ENCODE assay signal across 8 cellular contexts in the genomic region with DNA sequence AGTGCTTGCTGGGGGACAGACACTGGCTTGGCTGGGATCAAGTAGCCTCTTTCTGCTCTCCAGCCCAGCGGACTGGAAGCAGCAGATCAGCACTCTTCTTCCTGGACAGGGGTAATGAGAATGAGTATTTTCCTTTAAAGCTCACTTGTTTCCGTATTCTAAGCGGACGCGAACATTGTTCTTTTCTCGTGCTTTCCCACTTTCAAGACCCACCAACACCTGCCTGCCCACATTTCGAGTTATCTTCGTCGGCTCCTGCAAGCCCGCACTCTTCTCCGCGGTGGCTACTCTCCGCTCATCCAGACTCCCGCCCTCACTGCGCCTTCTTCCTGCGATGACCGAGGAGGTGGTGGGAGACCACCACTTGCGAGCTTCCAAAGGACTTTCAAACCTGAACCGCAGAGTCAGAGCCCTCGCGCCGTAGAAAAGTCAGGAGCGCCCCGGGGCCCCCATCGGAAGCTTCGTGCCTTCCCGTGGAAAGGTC. TPM values are rescaled to one million over a fixed set of nuclear protein-coding genes. Genes with fewer than 3 reads are reported as not detected.
DNase-seq lines count a peak whose midpoint lies in the region; ATAC-seq and TF ChIP-seq lines count a peak whose summit lies in the region.

No MANE protein-coding gene starts in this region.

- H3K9me3 ChIP-seq in MG63 (no peaks in the 10 kb centered on the region), tibial artery (no peaks in the 10 kb centered on the region)

- TF ChIP-seq CTCF in WTC11 (IDR thresholded peaks at IDR 0.05) (no peak), mesothelial cell of epicardium (IDR thresholded peaks at IDR 0.05; ENCODE audit: unreplicated experiment) (no peak), tibial artery (IDR thresholded peaks at IDR 0.05) (no peak)

- no peak for TF ChIP-seq POLR2A in erythroblast (IDR thresholded peaks at IDR 0.05; ENCODE audit: low read length)

- H3K9me3 Mint-ChIP-seq in WTC11 (no peaks in the 10 kb centered on the region), mesothelial cell of epicardium (no peaks in the 10 kb centered on the region)

- H3K4me1 ChIP-seq in tibial artery = peaks cover 0 to 38% (median 17%) of the 10 kb centered on the region in 4 donors

- H3K27me3 Mint-ChIP-seq in WTC11 (ENCODE audit: low read depth) (peaks cover 44% of the 10 kb centered on the region), mesothelial cell of epicardium (ENCODE audit: low read depth) (peaks cover 43% of the 10 kb centered on the region)

- H3K36me3 ChIP-seq in MG63 (no peaks in the 10 kb centered on the region), tibial artery (no peaks in the 10 kb centered on the region)

- peaks cover 31% of the 10 kb centered on the region for H3K4me1 Mint-ChIP-seq in WTC11
- H3K4me1 Mint-ChIP-seq in mesothelial cell of epicardium = peaks cover 25% of the 10 kb centered on the region

- peak overlapping the region; percentile 60 for H3K4me3 ChIP-seq in MG63
- H3K4me3 ChIP-seq in tibial artery = peak overlapping the region; percentile 75 to 83

- H3K27ac ChIP-seq in tibial artery = peak overlapping the region; percentile 95 to 98

- intact Hi-C loops in tibial artery (cut with DNase I; ENCODE audit: low total_unique reads) = no loop called here

- H3K4me3 Mint-ChIP-seq in WTC11 (peak overlapping the region; percentile 88), mesothelial cell of epicardium (peak overlapping the region; percentile 84)

- DNase-seq in DMS 273 (lab: John Stamatoyannopoulos, UW; ENCODE audit: unreplicated experiment) = peak; percentile 78
- no peak for DNase-seq in DMS 273 treated with DMSO at 0.1 percent for 48 hours (lab: John Stamatoyannopoulos, UW)
- DNase-seq in MG63 = peak; percentile 23
- peak; percentile 31 for DNase-seq in WTC11 (ENCODE audit: low spot score)
- peak; percentile 60 to 73 for DNase-seq in erythroblast (lab: John Stamatoyannopoulos, UW)
- DNase-seq in mesothelial cell of epicardium (ENCODE audit: low spot score in 2 of 2, unreplicated experiment in 2 of 2) = peak; percentile 21 to 55
- DNase-seq in tibial artery = peak in 1 of 2 donors; percentile 34
- DNase-seq in stimulated activated CD4-positive, alpha-beta T cell treated with anti-CD3 and anti-CD28 coated beads, Interleukin-1b, Interleukin-23, amount 100 ng/mL, for 48 hours = no peak

- POLR2A ChIA-PET in WTC11 (lab: Charles Lee) = interaction anchor here (0.5 to 1.5 kb wide), 4 partner anchors 8 to 304 kb away, joined by 3 to 4 read pairs (median 4); no protein-coding TSS in a partner anchor

- CTCF ChIA-PET in WTC11 (lab: Charles Lee) = interaction anchor here (1.0 kb wide), 1 partner anchor 165 kb away, joined by 4 read pairs; no protein-coding TSS in a partner anchor

- H3K36me3 Mint-ChIP-seq in WTC11 (no peaks in the 10 kb centered on the region), mesothelial cell of epicardium (no peaks in the 10 kb centered on the region)

- no peak overlapping the region for H3K27ac Mint-ChIP-seq in WTC11
- H3K27ac Mint-ChIP-seq in mesothelial cell of epicardium = peak overlapping the region; percentile 78

- peak; percentile 8 for ATAC-seq in WTC11

- H3K27me3 ChIP-seq in MG63 (peaks cover 12% of the 10 kb centered on the region), tibial artery (no peaks in the 10 kb centered on the region)

TF ChIP-seq in WTC11, 78 proteins besides CTCF, POLR2A, EP300 and RAD21:
- TF ChIP-seq CBFB (CRISPR knock-in tag; IDR thresholded peaks at IDR 0.05; ENCODE audit: low read depth) (0 out of 2 replicates have a peak, but pooled peaks have one; percentile 56), ZNF423 (CRISPR knock-in tag; IDR thresholded peaks at IDR 0.05) (peak; percentile 24; the same call in 1 of the 2 replicates), MYBL2 (CRISPR knock-in tag; IDR thresholded peaks at IDR 0.05) (no peak), ZNF317 (CRISPR knock-in tag; IDR thresholded peaks at IDR 0.05; ENCODE audit: borderline replicate concordance, low read depth) (no peak), ZNF138 (CRISPR knock-in tag; conservative IDR thresholded peaks at IDR 0.05) (no peak), SMAD3 (CRISPR knock-in tag; IDR thresholded peaks at IDR 0.05; ENCODE audit: borderline replicate concordance) (peak; percentile 16; the same call in 1 of the 2 replicates)
- TF ChIP-seq, protein P1, sequence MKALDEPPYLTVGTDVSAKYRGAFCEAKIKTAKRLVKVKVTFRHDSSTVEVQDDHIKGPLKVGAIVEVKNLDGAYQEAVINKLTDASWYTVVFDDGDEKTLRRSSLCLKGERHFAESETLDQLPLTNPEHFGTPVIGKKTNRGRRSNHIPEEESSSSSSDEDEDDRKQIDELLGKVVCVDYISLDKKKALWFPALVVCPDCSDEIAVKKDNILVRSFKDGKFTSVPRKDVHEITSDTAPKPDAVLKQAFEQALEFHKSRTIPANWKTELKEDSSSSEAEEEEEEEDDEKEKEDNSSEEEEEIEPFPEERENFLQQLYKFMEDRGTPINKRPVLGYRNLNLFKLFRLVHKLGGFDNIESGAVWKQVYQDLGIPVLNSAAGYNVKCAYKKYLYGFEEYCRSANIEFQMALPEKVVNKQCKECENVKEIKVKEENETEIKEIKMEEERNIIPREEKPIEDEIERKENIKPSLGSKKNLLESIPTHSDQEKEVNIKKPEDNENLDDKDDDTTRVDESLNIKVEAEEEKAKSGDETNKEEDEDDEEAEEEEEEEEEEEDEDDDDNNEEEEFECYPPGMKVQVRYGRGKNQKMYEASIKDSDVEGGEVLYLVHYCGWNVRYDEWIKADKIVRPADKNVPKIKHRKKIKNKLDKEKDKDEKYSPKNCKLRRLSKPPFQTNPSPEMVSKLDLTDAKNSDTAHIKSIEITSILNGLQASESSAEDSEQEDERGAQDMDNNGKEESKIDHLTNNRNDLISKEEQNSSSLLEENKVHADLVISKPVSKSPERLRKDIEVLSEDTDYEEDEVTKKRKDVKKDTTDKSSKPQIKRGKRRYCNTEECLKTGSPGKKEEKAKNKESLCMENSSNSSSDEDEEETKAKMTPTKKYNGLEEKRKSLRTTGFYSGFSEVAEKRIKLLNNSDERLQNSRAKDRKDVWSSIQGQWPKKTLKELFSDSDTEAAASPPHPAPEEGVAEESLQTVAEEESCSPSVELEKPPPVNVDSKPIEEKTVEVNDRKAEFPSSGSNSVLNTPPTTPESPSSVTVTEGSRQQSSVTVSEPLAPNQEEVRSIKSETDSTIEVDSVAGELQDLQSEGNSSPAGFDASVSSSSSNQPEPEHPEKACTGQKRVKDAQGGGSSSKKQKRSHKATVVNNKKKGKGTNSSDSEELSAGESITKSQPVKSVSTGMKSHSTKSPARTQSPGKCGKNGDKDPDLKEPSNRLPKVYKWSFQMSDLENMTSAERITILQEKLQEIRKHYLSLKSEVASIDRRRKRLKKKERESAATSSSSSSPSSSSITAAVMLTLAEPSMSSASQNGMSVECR (CRISPR knock-in tag; IDR thresholded peaks at IDR 0.05; ENCODE audit: borderline replicate concordance) = 0 out of 2 replicates have a peak, but pooled peaks have one; percentile 37

RNA-seq across cellular contexts. Expression of gene PPM1L, which starts 1.6 kb away (rescaled TPM):
- total RNA-seq in MG63 (2014; rRNA removed; shearing (Covaris generic); ENCODE audit: low replicate concordance) = not detected in 2 replicates
- total RNA-seq in WTC11 (2021) (16.0 to 18.1 TPM (median 16.1 TPM) in 3 replicates), mesothelial cell of epicardium (10.6 to 12.1 TPM (median 10.8 TPM) in 3 replicates)

Comparison
In these comparisons a context has a peak if more than half of its experiments do, and no peak if none do; other contexts are left out.
1. DNase-seq: peak in DMS 273 (single experiment), MG63 (single experiment), WTC11 (single experiment), erythroblast (2 of 2) and mesothelial cell of epicardium (2 of 2); none in DMS 273 treated with DMSO at 0.1 percent for 48 hours (single experiment) and stimulated activated CD4-positive, alpha-beta T cell treated with anti-CD3 and anti-CD28 coated beads, Interleukin-1b, Interleukin-23, amount 100 ng/mL, for 48 hours (single experiment).
2. RNA of gene PPM1L, which starts 1.6 kb away (total RNA-seq): 16.0 to 18.1 TPM in WTC11 and 10.6 to 12.1 TPM in mesothelial cell of epicardium; not detected in MG63; every median in the first group is over 10 times any median in the second.